Comparison of ENCODE assay signal across 19 cellular contexts in genomic region chr6:89597372-89597771, GRCh38.
"Had no signal": no experiment of that assay in that cellular context is flagged by ENCODE, and none has a peak within 500 bp of the region (broad histone marks: within the 10 kb centered on the region; RNA-seq: fewer than 3 reads in every experiment).

No MANE protein-coding gene starts in this region.

- H3K4me1 ChIP-seq: colonic mucosa, foreskin keratinocyte, tibial nerve had no signal

- H3K4me3 Mint-ChIP-seq: central memory CD8-positive, alpha-beta T cell; neural crest cell had no signal

- H3K36me3 ChIP-seq: brain microvascular endothelial cell, colonic mucosa, spleen, tibial nerve had no signal

- H3K4me1 Mint-ChIP-seq: neural crest cell had no signal

- H3K9me3 Mint-ChIP-seq: central memory CD8-positive, alpha-beta T cell had no signal

- H3K4me3 ChIP-seq: colonic mucosa, mucosa of descending colon, spleen, tibial nerve had no signal

- H3K27ac ChIP-seq: brain microvascular endothelial cell, colonic mucosa, foreskin keratinocyte, tibial nerve had no signal

- H3K27me3 ChIP-seq: brain microvascular endothelial cell, colonic mucosa, foreskin keratinocyte, spleen, tibial nerve had no signal

- DNase-seq: activated CD4-positive, alpha-beta T cell treated with anti-CD3 and anti-CD28 coated beads for 1 hour; activated CD8-positive, alpha-beta memory T cell treated with anti-CD3 and anti-CD28 coated beads for 24 hours; activated naive CD4-positive, alpha-beta T cell; aorta; colonic mucosa; glutamatergic neuron; hippocampal formation; left cardiac atrium; mucosa of descending colon; naive B cell; spleen; stimulated activated naive CD8-positive, alpha-beta T cell treated with anti-CD3 and anti-CD28 coated beads, Interleukin-15, Interleukin-2, amounts not matched to agents 100 U/mL and 50 U/mL, for 24 hours; substantia nigra; T1000 had no signal

- H3K9me3 ChIP-seq: colonic mucosa, mucosa of descending colon, spleen, tibial nerve had no signal

- ATAC-seq: mucosa of descending colon; stimulated activated naive CD8-positive, alpha-beta T cell treated with anti-CD3 and anti-CD28 coated beads, Interleukin-15, Interleukin-2, amounts not matched to agents 100 U/mL and 50 U/mL, for 24 hours had no signal

- H3K27me3 Mint-ChIP-seq: central memory CD8-positive, alpha-beta T cell; naive B cell had no signal
